20 cellular contexts compared by ENCODE assay signal in genomic region chr4:146058531-146058930, GRCh38.
DNase-seq lines count a peak whose midpoint lies in the region; ATAC-seq, FAIRE-seq and TF ChIP-seq lines count a peak whose summit lies in the region.
"Had no signal": no experiment of that assay in that cellular context is flagged by ENCODE, and none has a peak within 500 bp of the region (broad histone marks: within the 10 kb centered on the region; RNA-seq: fewer than 3 reads in every experiment).

No MANE protein-coding gene starts in this region.

- no peak overlapping the region for H2AFZ ChIP-seq in SU-DHL-6 (ENCODE audit: low read depth, low read length, severe bottlenecking)

- H3K36me3 ChIP-seq in DOHH2 (ENCODE audit: control insufficient read depth, low read length) = peaks cover 26% of the 10 kb centered on the region
- peaks cover 10% of the 10 kb centered on the region; the same call in 1 of the 2 replicates for H3K36me3 ChIP-seq in SU-DHL-6 (ENCODE audit: low read length)
- H3K36me3 ChIP-seq: BLaER1 treated with 17β-estradiol and CSF1 and Interleukin-3, amounts not matched to agents 10 nM and 100 nM had no signal

- no peaks in the 10 kb centered on the region for H3K27me3 ChIP-seq in DOHH2 (ENCODE audit: control insufficient read depth, low read length)
- no peaks in the 10 kb centered on the region for H3K27me3 ChIP-seq in SU-DHL-6 (ENCODE audit: low read length)
- H3K27me3 ChIP-seq: BLaER1 treated with 17β-estradiol and CSF1 and Interleukin-3, amounts not matched to agents 10 nM and 100 nM had no signal

- H3K4me1 ChIP-seq in DOHH2 (ENCODE audit: control insufficient read depth, low read length) = peaks cover 100% of the 10 kb centered on the region

- H3K9me2 ChIP-seq in DOHH2 (replicated peaks; ENCODE audit: control insufficient read depth, low read length) (no peaks in the 10 kb centered on the region), SU-DHL-6 (replicated peaks; ENCODE audit: insufficient read depth, low read length) (no peaks in the 10 kb centered on the region)

- H3K4me3 ChIP-seq in DOHH2 (ENCODE audit: low read length) (peak overlapping the region; percentile 76), SU-DHL-6 (ENCODE audit: insufficient read depth, low read length, poor library complexity, severe bottlenecking) (peak overlapping the region; percentile 42)

- H3K9me3 ChIP-seq in DOHH2 (ENCODE audit: control insufficient read depth, insufficient read depth, low read length) (no peaks in the 10 kb centered on the region), SU-DHL-6 (ENCODE audit: insufficient read depth, low read length) (no peaks in the 10 kb centered on the region)
- H3K9me3 ChIP-seq: BLaER1 treated with 17β-estradiol and CSF1 and Interleukin-3, amounts not matched to agents 10 nM and 100 nM had no signal

- TF ChIP-seq POLR2A in GM12891 (IDR thresholded peaks at IDR 0.05; ENCODE audit: low read depth, low read length) = no peak; the same call in 1 of the 2 replicates

- H3K4me2 ChIP-seq in DOHH2 (ENCODE audit: low read length) = peak overlapping the region; percentile 92
- H3K4me2 ChIP-seq in SU-DHL-6 (ENCODE audit: low read depth, low read length, poor library complexity, severe bottlenecking) = peak overlapping the region; percentile 91

- H3F3A ChIP-seq in DOHH2 (ENCODE audit: control insufficient read depth, insufficient read depth) = peaks cover 34% of the 10 kb centered on the region
- H3F3A ChIP-seq in SU-DHL-6 (ENCODE audit: insufficient read depth) = peaks cover 55% of the 10 kb centered on the region

- TF ChIP-seq CTCF in DOHH2 (IDR thresholded peaks at IDR 0.05; ENCODE audit: low read depth, low read length, poor library complexity, severe bottlenecking) (no peak), SU-DHL-6 (IDR thresholded peaks at IDR 0.05; ENCODE audit: insufficient read depth, low read length, poor library complexity, severe bottlenecking) (no peak), D721Med (IDR thresholded peaks at IDR 0.05; ENCODE audit: insufficient read depth, missing control alignments) (no peak)

- H4K20me1 ChIP-seq in DOHH2 (ENCODE audit: control insufficient read depth, insufficient read depth, low read depth, low read length) (no peaks in the 10 kb centered on the region), SU-DHL-6 (ENCODE audit: low read depth, low read length) (no peaks in the 10 kb centered on the region)
- H4K20me1 ChIP-seq: BLaER1 treated with 17β-estradiol and CSF1 and Interleukin-3, amounts not matched to agents 10 nM and 100 nM had no signal

- peak overlapping the region; percentile 98 for H3K27ac ChIP-seq in DOHH2 (ENCODE audit: low read depth, low read length)
- peak overlapping the region; percentile 98 for H3K27ac ChIP-seq in SU-DHL-6 (ENCODE audit: low read depth, low read length)

- H3K9ac ChIP-seq in SU-DHL-6 (ENCODE audit: low read length) = peak overlapping the region; percentile 67
- H3K9ac ChIP-seq: BLaER1 treated with 17β-estradiol and CSF1 and Interleukin-3, amounts not matched to agents 10 nM and 100 nM had no signal

- DNase-seq in GM12891 (ENCODE audit: insufficient read length, low spot score) (no peak), NAMALWA (ENCODE audit: low spot score) (peak; percentile 32), D721Med (ENCODE audit: insufficient read length, low spot score) (no peak), SHP77 treated with DMSO at 0.1 percent for 48 hours (lab: John Stamatoyannopoulos, UW) (no peak), mesenteric fat pad (ENCODE audit: low spot score) (no peak)
- DNase-seq: 8988T; Calu3; CD8-positive, alpha-beta T cell; DMS 273 treated with DMSO at 0.1 percent for 48 hours; DMS53; DND-41; HCEC 1CT; Kasumi-1; KBM-7 had no signal

- no peak for ATAC-seq in GM21381 (IDR thresholded peaks at IDR 0.05; ENCODE audit: unreplicated experiment)
- ATAC-seq: CD8-positive, alpha-beta T cell; HepG2 had no signal

- H3K79me2 ChIP-seq in DOHH2 (ENCODE audit: control insufficient read depth, low read length) (peaks cover 22% of the 10 kb centered on the region), SU-DHL-6 (ENCODE audit: insufficient read depth, low read length) (peaks cover 20% of the 10 kb centered on the region; the same call in 1 of the 2 replicates)

- FAIRE-seq in GM12891 (lab: Jason Lieb, UNC) = no peak
- FAIRE-seq in D721Med (lab: Jason Lieb, UNC) = no peak
- FAIRE-seq: G401.6, HepG2 had no signal

TF ChIP-seq in GM12891, 5 proteins besides CTCF, POLR2A, EP300 and RAD21:
- TF ChIP-seq SPI1 (IDR thresholded peaks at IDR 0.05; ENCODE audit: low read depth, low read length) (peak; percentile 49), PAX5 (IDR thresholded peaks at IDR 0.05; ENCODE audit: insufficient read depth, low read length, severe bottlenecking) (no peak), TAF1 (IDR thresholded peaks at IDR 0.05; ENCODE audit: low read depth, low read length) (no peak)
